In the genomic region with DNA sequence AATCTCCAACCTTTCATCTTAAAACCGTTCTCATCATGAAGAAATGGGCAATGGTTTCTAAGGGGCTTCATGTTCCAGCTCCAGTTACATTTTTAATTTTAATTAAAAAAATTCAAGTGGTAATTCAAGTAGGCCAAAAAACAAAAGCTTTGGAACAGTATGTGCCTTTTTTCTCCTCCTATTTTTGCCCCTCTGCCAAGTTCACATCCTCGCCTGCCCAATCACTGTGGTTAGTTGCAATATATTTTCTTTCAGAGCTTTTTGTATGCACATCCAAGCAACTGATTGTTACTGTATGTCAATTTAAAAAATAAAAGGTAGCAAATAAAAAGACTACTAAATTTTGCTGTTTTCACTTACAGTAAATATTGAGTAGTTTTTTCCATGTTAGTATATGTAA, we compare ENCODE assay signal across 26 cellular contexts.
"Had no signal": no experiment of that assay in that cellular context is flagged by ENCODE, and none has a peak within 500 bp of the region (broad histone marks: within the 10 kb centered on the region; RNA-seq: fewer than 3 reads in every experiment).

No MANE protein-coding gene starts in this region.

- DNase-seq: activated B cell treated with CpG ODN at 0.5 μM for 24 hours; activated CD4-positive, alpha-beta T cell treated with anti-CD3 and anti-CD28 coated beads for 1 hour; activated CD4-positive, alpha-beta T cell treated with anti-CD3 and anti-CD28 coated beads, Interleukin-2, amount 10 ng/mL, durations not matched to agents 24 days and 14 days; activated CD4-positive, alpha-beta T cell treated with anti-CD3 and anti-CD28 coated beads, Interleukin-2, amount 50 U/mL, for 48 hours; activated CD8-positive, alpha-beta memory T cell treated with anti-CD3 and anti-CD28 coated beads, Interleukin-2, amount 10 ng/mL, durations not matched to agents 7 days and 5 days; activated effector memory CD4-positive, alpha-beta T cell treated with anti-CD3 and anti-CD28 coated beads, Interleukin-2, amount 50 U/mL, for 16 hours; activated naive CD4-positive, alpha-beta T cell treated with Interleukin-2 at 50 U/mL for 16 hours; activated naive CD8-positive, alpha-beta T cell treated with anti-CD3 and anti-CD28 coated beads, Interleukin-2, amount 50 U/mL, for 24 hours; activated T-cell treated with anti-CD3 and anti-CD28 coated beads, Interleukin-2, amount 50 U/mL, for 24 hours; amniotic stem cell; body of pancreas; KBM-7; NCI-H1048; NCI-H1417 treated with DMSO at 0.1 percent for 48 hours; NCI-H1694; NCI-H2029; NCI-H2107; NCI-H510A; NCI-H526 treated with DMSO at 0.1 percent for 48 hours; NCI-H82; SIG-M5; T-helper 17 cell; T-helper 9 cell had no signal

- H3K36me3 ChIP-seq: ascending aorta, cardiac muscle cell had no signal

- H3K27ac ChIP-seq: ascending aorta, body of pancreas, cardiac muscle cell had no signal

- H3K9me3 ChIP-seq: ascending aorta, body of pancreas had no signal

- H3K4me1 ChIP-seq: ascending aorta, body of pancreas had no signal

- ATAC-seq: activated CD8-positive, alpha-beta memory T cell treated with anti-CD3 and anti-CD28 coated beads, Interleukin-2, amount 10 ng/mL, durations not matched to agents 7 days and 5 days; activated naive CD4-positive, alpha-beta T cell treated with anti-CD3 and anti-CD28 coated beads, Interleukin-2, amount 50 U/mL, for 72 hours; activated naive CD8-positive, alpha-beta T cell treated with anti-CD3 and anti-CD28 coated beads, Interleukin-2, amount 50 U/mL, for 24 hours; body of pancreas; T-helper 17 cell had no signal

- H3K27me3 ChIP-seq: ascending aorta, body of pancreas, cardiac muscle cell had no signal

- H3K4me3 ChIP-seq: ascending aorta, body of pancreas, cardiac muscle cell had no signal
